In the genomic region with DNA sequence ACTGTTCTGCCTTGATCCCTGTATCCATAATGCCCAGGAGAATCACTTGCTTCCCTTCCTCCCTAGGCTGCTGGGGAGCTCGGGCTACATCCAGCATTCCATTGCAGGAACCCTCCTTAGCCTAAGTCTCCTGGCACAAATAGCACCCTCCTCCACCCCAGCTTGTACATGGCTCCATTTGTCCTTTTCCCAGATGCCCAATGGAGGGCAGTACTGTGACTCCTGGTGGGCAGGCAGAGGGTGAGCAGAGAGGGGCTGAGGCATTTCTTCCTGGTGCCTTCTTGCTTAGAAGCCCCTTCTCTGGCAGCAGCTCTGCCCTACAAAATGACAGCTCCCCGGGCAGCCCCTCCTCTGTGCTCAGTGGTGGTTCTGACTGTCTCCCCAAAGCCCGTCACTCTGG, we compare ENCODE assay signal across 1 cellular context.
TF ChIP-seq lines count a peak whose summit lies in the region.

No MANE protein-coding gene starts in this region.

TF ChIP-seq in GM23338, 12 proteins besides CTCF, POLR2A, EP300 and RAD21 (continued from another document):
- TF ChIP-seq, protein P1, sequence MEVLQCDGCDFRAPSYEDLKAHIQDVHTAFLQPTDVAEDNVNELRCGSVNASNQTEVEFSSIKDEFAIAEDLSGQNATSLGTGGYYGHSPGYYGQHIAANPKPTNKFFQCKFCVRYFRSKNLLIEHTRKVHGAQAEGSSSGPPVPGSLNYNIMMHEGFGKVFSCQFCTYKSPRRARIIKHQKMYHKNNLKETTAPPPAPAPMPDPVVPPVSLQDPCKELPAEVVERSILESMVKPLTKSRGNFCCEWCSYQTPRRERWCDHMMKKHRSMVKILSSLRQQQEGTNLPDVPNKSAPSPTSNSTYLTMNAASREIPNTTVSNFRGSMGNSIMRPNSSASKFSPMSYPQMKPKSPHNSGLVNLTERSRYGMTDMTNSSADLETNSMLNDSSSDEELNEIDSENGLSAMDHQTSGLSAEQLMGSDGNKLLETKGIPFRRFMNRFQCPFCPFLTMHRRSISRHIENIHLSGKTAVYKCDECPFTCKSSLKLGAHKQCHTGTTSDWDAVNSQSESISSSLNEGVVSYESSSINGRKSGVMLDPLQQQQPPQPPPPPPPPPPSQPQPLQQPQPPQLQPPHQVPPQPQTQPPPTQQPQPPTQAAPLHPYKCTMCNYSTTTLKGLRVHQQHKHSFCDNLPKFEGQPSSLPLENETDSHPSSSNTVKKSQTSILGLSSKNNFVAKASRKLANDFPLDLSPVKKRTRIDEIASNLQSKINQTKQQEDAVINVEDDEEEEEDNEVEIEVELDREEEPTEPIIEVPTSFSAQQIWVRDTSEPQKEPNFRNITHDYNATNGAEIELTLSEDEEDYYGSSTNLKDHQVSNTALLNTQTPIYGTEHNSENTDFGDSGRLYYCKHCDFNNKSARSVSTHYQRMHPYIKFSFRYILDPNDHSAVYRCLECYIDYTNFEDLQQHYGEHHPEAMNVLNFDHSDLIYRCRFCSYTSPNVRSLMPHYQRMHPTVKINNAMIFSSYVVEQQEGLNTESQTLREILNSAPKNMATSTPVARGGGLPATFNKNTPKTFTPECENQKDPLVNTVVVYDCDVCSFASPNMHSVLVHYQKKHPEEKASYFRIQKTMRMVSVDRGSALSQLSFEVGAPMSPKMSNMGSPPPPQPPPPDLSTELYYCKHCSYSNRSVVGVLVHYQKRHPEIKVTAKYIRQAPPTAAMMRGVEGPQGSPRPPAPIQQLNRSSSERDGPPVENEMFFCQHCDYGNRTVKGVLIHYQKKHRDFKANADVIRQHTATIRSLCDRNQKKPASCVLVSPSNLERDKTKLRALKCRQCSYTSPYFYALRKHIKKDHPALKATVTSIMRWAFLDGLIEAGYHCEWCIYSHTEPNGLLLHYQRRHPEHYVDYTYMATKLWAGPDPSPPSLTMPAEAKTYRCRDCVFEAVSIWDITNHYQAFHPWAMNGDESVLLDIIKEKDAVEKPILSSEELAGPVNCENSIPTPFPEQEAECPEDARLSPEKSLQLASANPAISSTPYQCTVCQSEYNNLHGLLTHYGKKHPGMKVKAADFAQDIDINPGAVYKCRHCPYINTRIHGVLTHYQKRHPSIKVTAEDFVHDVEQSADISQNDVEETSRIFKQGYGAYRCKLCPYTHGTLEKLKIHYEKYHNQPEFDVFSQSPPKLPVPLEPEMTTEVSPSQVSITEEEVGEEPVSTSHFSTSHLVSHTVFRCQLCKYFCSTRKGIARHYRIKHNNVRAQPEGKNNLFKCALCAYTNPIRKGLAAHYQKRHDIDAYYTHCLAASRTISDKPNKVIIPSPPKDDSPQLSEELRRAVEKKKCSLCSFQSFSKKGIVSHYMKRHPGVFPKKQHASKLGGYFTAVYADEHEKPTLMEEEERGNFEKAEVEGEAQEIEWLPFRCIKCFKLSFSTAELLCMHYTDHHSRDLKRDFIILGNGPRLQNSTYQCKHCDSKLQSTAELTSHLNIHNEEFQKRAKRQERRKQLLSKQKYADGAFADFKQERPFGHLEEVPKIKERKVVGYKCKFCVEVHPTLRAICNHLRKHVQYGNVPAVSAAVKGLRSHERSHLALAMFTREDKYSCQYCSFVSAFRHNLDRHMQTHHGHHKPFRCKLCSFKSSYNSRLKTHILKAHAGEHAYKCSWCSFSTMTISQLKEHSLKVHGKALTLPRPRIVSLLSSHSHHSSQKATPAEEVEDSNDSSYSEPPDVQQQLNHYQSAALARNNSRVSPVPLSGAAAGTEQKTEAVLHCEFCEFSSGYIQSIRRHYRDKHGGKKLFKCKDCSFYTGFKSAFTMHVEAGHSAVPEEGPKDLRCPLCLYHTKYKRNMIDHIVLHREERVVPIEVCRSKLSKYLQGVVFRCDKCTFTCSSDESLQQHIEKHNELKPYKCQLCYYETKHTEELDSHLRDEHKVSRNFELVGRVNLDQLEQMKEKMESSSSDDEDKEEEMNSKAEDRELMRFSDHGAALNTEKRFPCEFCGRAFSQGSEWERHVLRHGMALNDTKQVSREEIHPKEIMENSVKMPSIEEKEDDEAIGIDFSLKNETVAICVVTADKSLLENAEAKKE (CRISPR knock-in tag; IDR thresholded peaks at IDR 0.05) = no peak
- no peak for TF ChIP-seq EZH2 (IDR thresholded peaks at IDR 0.05; ENCODE audit: low read depth, unreplicated experiment)
- TF ChIP-seq, protein P2, sequence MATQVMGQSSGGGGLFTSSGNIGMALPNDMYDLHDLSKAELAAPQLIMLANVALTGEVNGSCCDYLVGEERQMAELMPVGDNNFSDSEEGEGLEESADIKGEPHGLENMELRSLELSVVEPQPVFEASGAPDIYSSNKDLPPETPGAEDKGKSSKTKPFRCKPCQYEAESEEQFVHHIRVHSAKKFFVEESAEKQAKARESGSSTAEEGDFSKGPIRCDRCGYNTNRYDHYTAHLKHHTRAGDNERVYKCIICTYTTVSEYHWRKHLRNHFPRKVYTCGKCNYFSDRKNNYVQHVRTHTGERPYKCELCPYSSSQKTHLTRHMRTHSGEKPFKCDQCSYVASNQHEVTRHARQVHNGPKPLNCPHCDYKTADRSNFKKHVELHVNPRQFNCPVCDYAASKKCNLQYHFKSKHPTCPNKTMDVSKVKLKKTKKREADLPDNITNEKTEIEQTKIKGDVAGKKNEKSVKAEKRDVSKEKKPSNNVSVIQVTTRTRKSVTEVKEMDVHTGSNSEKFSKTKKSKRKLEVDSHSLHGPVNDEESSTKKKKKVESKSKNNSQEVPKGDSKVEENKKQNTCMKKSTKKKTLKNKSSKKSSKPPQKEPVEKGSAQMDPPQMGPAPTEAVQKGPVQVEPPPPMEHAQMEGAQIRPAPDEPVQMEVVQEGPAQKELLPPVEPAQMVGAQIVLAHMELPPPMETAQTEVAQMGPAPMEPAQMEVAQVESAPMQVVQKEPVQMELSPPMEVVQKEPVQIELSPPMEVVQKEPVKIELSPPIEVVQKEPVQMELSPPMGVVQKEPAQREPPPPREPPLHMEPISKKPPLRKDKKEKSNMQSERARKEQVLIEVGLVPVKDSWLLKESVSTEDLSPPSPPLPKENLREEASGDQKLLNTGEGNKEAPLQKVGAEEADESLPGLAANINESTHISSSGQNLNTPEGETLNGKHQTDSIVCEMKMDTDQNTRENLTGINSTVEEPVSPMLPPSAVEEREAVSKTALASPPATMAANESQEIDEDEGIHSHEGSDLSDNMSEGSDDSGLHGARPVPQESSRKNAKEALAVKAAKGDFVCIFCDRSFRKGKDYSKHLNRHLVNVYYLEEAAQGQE (IDR thresholded peaks at IDR 0.05; ENCODE audit: unreplicated experiment) = no peak
